ENCODE assay signal across 9 cellular contexts in the genomic region with DNA sequence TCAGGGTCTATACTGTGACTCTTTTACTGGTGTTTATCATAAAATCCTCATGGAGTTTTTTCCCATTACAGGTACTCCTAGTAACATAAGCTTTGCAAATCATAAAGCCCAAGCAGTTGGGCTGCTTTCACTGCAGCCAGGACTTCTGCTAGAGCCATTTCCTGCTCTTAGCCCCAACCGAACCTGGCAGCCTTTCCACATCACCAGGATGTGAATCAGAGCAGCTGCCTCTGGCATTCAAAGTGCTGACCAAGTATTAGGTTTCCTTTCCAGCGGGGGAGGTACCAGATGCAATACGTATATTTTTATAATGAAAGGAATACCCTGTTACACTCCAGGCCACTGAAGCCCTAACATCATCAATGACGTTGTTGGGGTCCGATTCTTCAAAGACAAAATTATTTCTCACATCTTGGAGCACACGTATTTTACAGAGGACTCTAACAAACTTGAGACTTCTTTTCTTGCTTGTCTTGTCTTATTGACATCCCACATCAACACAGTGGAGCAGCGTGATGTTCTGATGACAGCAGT.
A peak's percentile ranks its signal among the peaks of the same experiment; 100 is the strongest.
DNase-seq lines count a peak whose midpoint lies in the region.
"Had no signal": no experiment of that assay in that cellular context is flagged by ENCODE, and none has a peak within 500 bp of the region (broad histone marks: within the 10 kb centered on the region; RNA-seq: fewer than 3 reads in every experiment).

No MANE protein-coding gene starts in this region.

- peak; percentile 11 for DNase-seq in DMS53 treated with DMSO at 0.1 percent for 48 hours (lab: John Stamatoyannopoulos, UW; ENCODE audit: unreplicated experiment)
- DNase-seq in NCI-H2029 (lab: John Stamatoyannopoulos, UW) = peak; percentile 79
- peak; percentile 69 for DNase-seq in astrocyte of the hippocampus (ENCODE audit: low read depth, low spot score)
- peak; percentile 6 for DNase-seq in middle frontal gyrus (ENCODE audit: extremely low spot score, low spot score)
- no peak for DNase-seq in NCI-H146 treated with DMSO at 0.1 percent for 48 hours (lab: John Stamatoyannopoulos, UW; ENCODE audit: unreplicated experiment)
- no peak for DNase-seq in NCI-H128 (lab: John Stamatoyannopoulos, UW; ENCODE audit: unreplicated experiment)
- DNase-seq in activated naive CD4-positive, alpha-beta T cell treated with anti-CD3 and anti-CD28 coated beads, Interleukin-2, amount 50 U/mL, for 16 hours = no peak
- no peak for DNase-seq in activated naive CD4-positive, alpha-beta T cell treated with Interleukin-2 at 50 U/mL for 16 hours
- DNase-seq: activated CD8-positive, alpha-beta memory T cell treated with anti-CD3 and anti-CD28 coated beads, Interleukin-2, amount 50 U/mL, for 4 hours had no signal

Comparison
In these comparisons a context has a peak if more than half of its experiments do, and no peak if none do; other contexts are left out.
1. DNase-seq: peak in DMS53 treated with DMSO at 0.1 percent for 48 hours (single experiment), NCI-H2029 (single experiment), astrocyte of the hippocampus (single experiment) and middle frontal gyrus (single experiment); none in NCI-H146 treated with DMSO at 0.1 percent for 48 hours (single experiment), NCI-H128 (single experiment), activated naive CD4-positive, alpha-beta T cell treated with anti-CD3 and anti-CD28 coated beads, Interleukin-2, amount 50 U/mL, for 16 hours (single experiment) and activated naive CD4-positive, alpha-beta T cell treated with Interleukin-2 at 50 U/mL for 16 hours (single experiment).